1 cellular context compared by ENCODE assay signal in the genomic region with DNA sequence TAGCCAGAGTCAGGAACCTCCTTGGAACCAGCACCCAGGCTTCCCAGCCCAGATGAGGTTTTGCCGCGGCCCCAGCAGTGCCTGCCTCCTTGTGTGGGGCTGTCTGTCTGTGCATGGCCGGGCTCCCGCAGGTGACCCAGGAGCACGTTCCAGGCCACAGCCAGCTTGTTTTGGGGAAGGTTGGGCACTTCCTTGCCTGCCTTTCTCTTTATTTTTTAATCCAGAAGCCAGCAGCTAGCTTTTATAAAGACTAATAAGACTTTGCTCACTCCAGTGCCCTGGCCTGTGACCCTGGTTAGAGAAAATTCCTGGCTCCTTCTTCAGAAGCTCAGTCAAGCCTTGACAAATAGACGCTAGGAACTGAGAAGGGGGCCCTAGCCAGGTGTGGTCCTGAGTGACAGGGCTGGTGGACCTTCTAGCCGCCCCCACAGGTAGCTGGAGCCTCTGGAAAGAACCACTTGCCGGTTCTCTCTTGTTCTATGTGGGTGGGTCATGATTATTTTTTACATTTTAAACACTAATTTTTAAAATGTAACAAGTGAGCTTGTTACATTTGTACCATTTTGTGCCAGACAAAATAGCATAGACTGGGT.
TF ChIP-seq lines count a peak whose summit lies in the region.

No MANE protein-coding gene starts in this region.

TF ChIP-seq in GM12878, 131 proteins besides CTCF, POLR2A, EP300 and RAD21 (continued from another document):
- TF ChIP-seq, protein P1, sequence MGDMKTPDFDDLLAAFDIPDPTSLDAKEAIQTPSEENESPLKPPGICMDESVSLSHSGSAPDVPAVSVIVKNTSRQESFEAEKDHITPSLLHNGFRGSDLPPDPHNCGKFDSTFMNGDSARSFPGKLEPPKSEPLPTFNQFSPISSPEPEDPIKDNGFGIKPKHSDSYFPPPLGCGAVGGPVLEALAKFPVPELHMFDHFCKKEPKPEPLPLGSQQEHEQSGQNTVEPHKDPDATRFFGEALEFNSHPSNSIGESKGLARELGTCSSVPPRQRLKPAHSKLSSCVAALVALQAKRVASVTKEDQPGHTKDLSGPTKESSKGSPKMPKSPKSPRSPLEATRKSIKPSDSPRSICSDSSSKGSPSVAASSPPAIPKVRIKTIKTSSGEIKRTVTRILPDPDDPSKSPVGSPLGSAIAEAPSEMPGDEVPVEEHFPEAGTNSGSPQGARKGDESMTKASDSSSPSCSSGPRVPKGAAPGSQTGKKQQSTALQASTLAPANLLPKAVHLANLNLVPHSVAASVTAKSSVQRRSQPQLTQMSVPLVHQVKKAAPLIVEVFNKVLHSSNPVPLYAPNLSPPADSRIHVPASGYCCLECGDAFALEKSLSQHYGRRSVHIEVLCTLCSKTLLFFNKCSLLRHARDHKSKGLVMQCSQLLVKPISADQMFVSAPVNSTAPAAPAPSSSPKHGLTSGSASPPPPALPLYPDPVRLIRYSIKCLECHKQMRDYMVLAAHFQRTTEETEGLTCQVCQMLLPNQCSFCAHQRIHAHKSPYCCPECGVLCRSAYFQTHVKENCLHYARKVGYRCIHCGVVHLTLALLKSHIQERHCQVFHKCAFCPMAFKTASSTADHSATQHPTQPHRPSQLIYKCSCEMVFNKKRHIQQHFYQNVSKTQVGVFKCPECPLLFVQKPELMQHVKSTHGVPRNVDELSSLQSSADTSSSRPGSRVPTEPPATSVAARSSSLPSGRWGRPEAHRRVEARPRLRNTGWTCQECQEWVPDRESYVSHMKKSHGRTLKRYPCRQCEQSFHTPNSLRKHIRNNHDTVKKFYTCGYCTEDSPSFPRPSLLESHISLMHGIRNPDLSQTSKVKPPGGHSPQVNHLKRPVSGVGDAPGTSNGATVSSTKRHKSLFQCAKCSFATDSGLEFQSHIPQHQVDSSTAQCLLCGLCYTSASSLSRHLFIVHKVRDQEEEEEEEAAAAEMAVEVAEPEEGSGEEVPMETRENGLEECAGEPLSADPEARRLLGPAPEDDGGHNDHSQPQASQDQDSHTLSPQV (IDR thresholded peaks at IDR 0.05) = no peak
- TF ChIP-seq POU2F2 (IDR thresholded peaks at IDR 0.05; ENCODE audit: borderline replicate concordance, low read depth, low read length) = no peak
- TF ChIP-seq, protein P2, sequence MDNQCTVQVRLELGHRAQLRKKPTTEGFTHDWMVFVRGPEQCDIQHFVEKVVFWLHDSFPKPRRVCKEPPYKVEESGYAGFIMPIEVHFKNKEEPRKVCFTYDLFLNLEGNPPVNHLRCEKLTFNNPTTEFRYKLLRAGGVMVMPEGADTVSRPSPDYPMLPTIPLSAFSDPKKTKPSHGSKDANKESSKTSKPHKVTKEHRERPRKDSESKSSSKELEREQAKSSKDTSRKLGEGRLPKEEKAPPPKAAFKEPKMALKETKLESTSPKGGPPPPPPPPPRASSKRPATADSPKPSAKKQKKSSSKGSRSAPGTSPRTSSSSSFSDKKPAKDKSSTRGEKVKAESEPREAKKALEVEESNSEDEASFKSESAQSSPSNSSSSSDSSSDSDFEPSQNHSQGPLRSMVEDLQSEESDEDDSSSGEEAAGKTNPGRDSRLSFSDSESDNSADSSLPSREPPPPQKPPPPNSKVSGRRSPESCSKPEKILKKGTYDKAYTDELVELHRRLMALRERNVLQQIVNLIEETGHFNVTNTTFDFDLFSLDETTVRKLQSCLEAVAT (IDR thresholded peaks at IDR 0.05) = 0 out of 2 replicates have a peak, but pooled peaks have one; percentile 2
- TF ChIP-seq HDGF (IDR thresholded peaks at IDR 0.05) = 0 out of 2 replicates have a peak, but pooled peaks have one; percentile 13
- TF ChIP-seq, protein P3, sequence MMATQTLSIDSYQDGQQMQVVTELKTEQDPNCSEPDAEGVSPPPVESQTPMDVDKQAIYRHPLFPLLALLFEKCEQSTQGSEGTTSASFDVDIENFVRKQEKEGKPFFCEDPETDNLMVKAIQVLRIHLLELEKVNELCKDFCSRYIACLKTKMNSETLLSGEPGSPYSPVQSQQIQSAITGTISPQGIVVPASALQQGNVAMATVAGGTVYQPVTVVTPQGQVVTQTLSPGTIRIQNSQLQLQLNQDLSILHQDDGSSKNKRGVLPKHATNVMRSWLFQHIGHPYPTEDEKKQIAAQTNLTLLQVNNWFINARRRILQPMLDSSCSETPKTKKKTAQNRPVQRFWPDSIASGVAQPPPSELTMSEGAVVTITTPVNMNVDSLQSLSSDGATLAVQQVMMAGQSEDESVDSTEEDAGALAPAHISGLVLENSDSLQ (IDR thresholded peaks at IDR 0.05) = peak; percentile 18; the same call in 1 of the 2 replicates
- no peak for TF ChIP-seq ZNF622 (IDR thresholded peaks at IDR 0.05)
- no peak for TF ChIP-seq NFIC (IDR thresholded peaks at IDR 0.05; ENCODE audit: low read depth, low read length)
